In genomic region chr6:135996668-135997067, GRCh38 we compare ENCODE assay signal across 1 cellular context.
TF ChIP-seq lines count a peak whose summit lies in the region.

No MANE protein-coding gene starts in this region.

TF ChIP-seq in IMR-90, 13 proteins besides CTCF, POLR2A, EP300 and RAD21 (continued from another document):
- TF ChIP-seq ELK1 (IDR thresholded peaks at IDR 0.05; ENCODE audit: borderline replicate concordance, low read depth, low read length), result no peak
- no peak for TF ChIP-seq RFX5 (IDR thresholded peaks at IDR 0.05; ENCODE audit: low read depth, low read length)
- TF ChIP-seq, protein P1, sequence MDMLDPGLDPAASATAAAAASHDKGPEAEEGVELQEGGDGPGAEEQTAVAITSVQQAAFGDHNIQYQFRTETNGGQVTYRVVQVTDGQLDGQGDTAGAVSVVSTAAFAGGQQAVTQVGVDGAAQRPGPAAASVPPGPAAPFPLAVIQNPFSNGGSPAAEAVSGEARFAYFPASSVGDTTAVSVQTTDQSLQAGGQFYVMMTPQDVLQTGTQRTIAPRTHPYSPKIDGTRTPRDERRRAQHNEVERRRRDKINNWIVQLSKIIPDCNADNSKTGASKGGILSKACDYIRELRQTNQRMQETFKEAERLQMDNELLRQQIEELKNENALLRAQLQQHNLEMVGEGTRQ (IDR thresholded peaks at IDR 0.05; ENCODE audit: low read depth, low read length), result no peak
